ENCODE assay signal across 11 cellular contexts in genomic region chr3:186609247-186609868, GRCh38. TPM values are rescaled to one million over a fixed set of nuclear protein-coding genes. Genes with fewer than 3 reads are reported as not detected.
DNase-seq lines count a peak whose midpoint lies in the region; ATAC-seq, FAIRE-seq and TF ChIP-seq lines count a peak whose summit lies in the region.
"Had no signal": no experiment of that assay in that cellular context is flagged by ENCODE, and none has a peak within 500 bp of the region (broad histone marks: within the 10 kb centered on the region; RNA-seq: fewer than 3 reads in every experiment).

No MANE protein-coding gene starts in this region.

- H2BK12ac ChIP-seq in trophoblast cell (ENCODE audit: low read length) = no peak overlapping the region

- H4K8ac ChIP-seq in trophoblast cell (ENCODE audit: low read depth, low read length) = no peak overlapping the region

- CTCF ChIA-PET in GM12878 (lab: Yijun Ruan, JAX) = interaction anchor here (0.7 to 5.1 kb wide), 16 partner anchors 8 to 863 kb away, joined by 3 to 36 read pairs (median 4); partner anchors contain the start of gene DNAJB11

- TF ChIP-seq RAD21 in GM12878 (IDR thresholded peaks at IDR 0.05; ENCODE audit: insufficient read depth, low read depth, low read length) = peak; percentile 38; the same call in 1 of the 2 replicates

- H4K91ac ChIP-seq in trophoblast cell (ENCODE audit: low read depth, low read length) = no peak overlapping the region

- H3K27ac ChIP-seq in Karpas-422 (ENCODE audit: low read length) (no peak overlapping the region), GM12878 (ENCODE audit: control insufficient read depth, insufficient read depth) (no peak overlapping the region), trophoblast cell (ENCODE audit: low read depth, low read length) (no peak overlapping the region)
- H3K27ac ChIP-seq: epithelial cell of prostate had no signal

- H3K9ac ChIP-seq in Karpas-422 (ENCODE audit: low read length) (no peak overlapping the region), GM12878 (ENCODE audit: control insufficient read depth, insufficient read depth, low read length) (no peak overlapping the region), trophoblast cell (ENCODE audit: low read length) (no peak overlapping the region)

- H4K20me1 ChIP-seq in Karpas-422 (ENCODE audit: insufficient read depth, low read depth, low read length) (no peaks in the 10 kb centered on the region), GM12878 (ENCODE audit: control insufficient read depth, insufficient read depth) (no peaks in the 10 kb centered on the region)

- H3K4me1 ChIP-seq in Karpas-422 (ENCODE audit: low read length) (peaks cover 3% of the 10 kb centered on the region), GM12878 (ENCODE audit: control insufficient read depth, insufficient read depth, low read length) (no peaks in the 10 kb centered on the region), trophoblast cell (ENCODE audit: control insufficient read depth in 1 of 2, insufficient read depth in 2 of 2, low read length in 2 of 2) (no peaks in the 10 kb centered on the region)

- no peak overlapping the region for H4K12ac ChIP-seq in trophoblast cell (ENCODE audit: low read depth, low read length)

- peak; percentile 47 to 50 for ATAC-seq in activated T-cell treated with anti-CD3 and anti-CD28 coated beads, Interleukin-2, amount 50 U/mL, for 72 hours (replicated peaks in 1 of 2)
- peak; percentile 93 for ATAC-seq in GM12878

- no TSS peak for BruUV-seq in GM12878 (replicated peaks; lab: Mats Ljungman, UMichigan)

- no peaks in the 10 kb centered on the region for H3K9me3 ChIP-seq in Karpas-422 (ENCODE audit: low read length)
- no peaks in the 10 kb centered on the region for H3K9me3 ChIP-seq in GM12878 (replicated peaks; ENCODE audit: control insufficient read depth, insufficient read depth, low read length)
- H3K9me3 ChIP-seq in trophoblast cell (ENCODE audit: insufficient read depth, low read depth, low read length) = no peaks in the 10 kb centered on the region

- H3K27ac Mint-ChIP-seq in activated T-cell treated with anti-CD3 and anti-CD28 coated beads, Interleukin-2, amount 50 U/mL, for 72 hours = no peak overlapping the region
- no peak overlapping the region for H3K27ac Mint-ChIP-seq in activated T-cell treated with anti-CD3 and anti-CD28 coated beads, Interleukin-2, amount 50 U/mL, for 24 hours
- H3K27ac Mint-ChIP-seq: CD8-positive, alpha-beta memory T cell had no signal

- TF ChIP-seq CTCF in GM12878 (IDR thresholded peaks at IDR 0.05 in 2 of 3, conservative IDR thresholded peaks at IDR 0.05 in 1 of 3; ENCODE audit: control insufficient read depth in 2 of 3, extremely low read depth in 1 of 3, insufficient read depth in 1 of 3, low read depth in 3 of 3, low read length in 3 of 3) = peak; percentile 30 to 50 (median 46); a peak in 5 of 6 replicates

- peaks cover 3% of the 10 kb centered on the region for H3K4me1 Mint-ChIP-seq in activated T-cell treated with anti-CD3 and anti-CD28 coated beads, Interleukin-2, amount 50 U/mL, for 72 hours (ENCODE audit: low read depth)
- peaks cover 1% of the 10 kb centered on the region for H3K4me1 Mint-ChIP-seq in activated T-cell treated with anti-CD3 and anti-CD28 coated beads, Interleukin-2, amount 50 U/mL, for 24 hours (ENCODE audit: low read depth)

- H3K4ac ChIP-seq in trophoblast cell (ENCODE audit: low read depth, low read length) = no peak overlapping the region

- WGBS in GM12878 (ENCODE audit: insufficient coverage, insufficient replicate concordance, low lambda C conversion rate, missing lambda C conversion rate) = 60% methylated on average over 8 of the region's 8 CpGs
- WGBS in trophoblast cell (ENCODE audit: extremely low coverage, insufficient coverage, insufficient read length) = no CpG with 5 or more reads among the region's 8 CpGs

- H3K36me3 ChIP-seq in Karpas-422 (ENCODE audit: insufficient read depth, low read length) = no peaks in the 10 kb centered on the region
- H3K36me3 ChIP-seq in GM12878 (ENCODE audit: control insufficient read depth in 2 of 2, insufficient read depth in 2 of 2, low read length in 1 of 2) = no peaks in the 10 kb centered on the region
- H3K36me3 ChIP-seq in trophoblast cell (ENCODE audit: control insufficient read depth in 1 of 2, insufficient read depth in 2 of 2, low read length in 2 of 2) = no peaks in the 10 kb centered on the region

- H3K14ac ChIP-seq in trophoblast cell (ENCODE audit: low read length) = no peak overlapping the region

- no peaks in the 10 kb centered on the region for H3K9me2 ChIP-seq in Karpas-422 (replicated peaks; ENCODE audit: insufficient read depth, low read length)

- FAIRE-seq in GM12878 (lab: Jason Lieb, UNC) (no peak), GM12892 (lab: Jason Lieb, UNC) (no peak)

- H2AFZ ChIP-seq in Karpas-422 (ENCODE audit: low read length) (no peak overlapping the region), GM12878 (ENCODE audit: control insufficient read depth, low read depth, low read length) (no peak overlapping the region), trophoblast cell (ENCODE audit: insufficient read depth, low read length, poor library complexity) (no peak overlapping the region)

- H3K27me3 ChIP-seq in Karpas-422 (ENCODE audit: low read length) (no peaks in the 10 kb centered on the region), GM12878 (replicated peaks in 1 of 2; ENCODE audit: control insufficient read depth in 2 of 2, insufficient read depth in 2 of 2, low read length in 1 of 2) (peaks cover 2 to 3% of the 10 kb centered on the region in 2 experiments; a peak in 3 of 4 replicates), trophoblast cell (ENCODE audit: insufficient read depth, low read length) (no peaks in the 10 kb centered on the region)

- H3K4me3 ChIP-seq in Karpas-422 (ENCODE audit: low read length) (no peak overlapping the region), GM12878 (no peak overlapping the region), trophoblast cell (ENCODE audit: low read depth, low read length) (no peak overlapping the region)

- H3K4me3 Mint-ChIP-seq in activated T-cell treated with anti-CD3 and anti-CD28 coated beads, Interleukin-2, amount 50 U/mL, for 72 hours = no peak overlapping the region
- no peak overlapping the region for H3K4me3 Mint-ChIP-seq in activated T-cell treated with anti-CD3 and anti-CD28 coated beads, Interleukin-2, amount 50 U/mL, for 24 hours
- H3K4me3 Mint-ChIP-seq: CD8-positive, alpha-beta memory T cell had no signal

- no peak overlapping the region for H3K23ac ChIP-seq in trophoblast cell (ENCODE audit: low read length)

- in situ Hi-C loops in GM12878 (cut with MboI) = loop anchor here (5.0 kb wide), 1 partner anchor 627 kb away; no protein-coding TSS in a partner anchor

- DNase-seq in activated T-cell treated with anti-CD3 and anti-CD28 coated beads, Interleukin-2, amount 50 U/mL, for 72 hours = peak in 1 of 2 donors; percentile 24
- DNase-seq in activated T-cell treated with anti-CD3 and anti-CD28 coated beads, Interleukin-2, amount 50 U/mL, for 24 hours = no peak
- DNase-seq in Karpas-422 = peak; percentile 84
- no peak for DNase-seq in GM12878 (ENCODE audit: low read depth, low spot score)
- peak; percentile 44 to 65 for DNase-seq in trophoblast cell
- DNase-seq in epidermal melanocyte (ENCODE audit: insufficient read length, low spot score) = no peak
- no peak for DNase-seq in NCI-H1092 (lab: John Stamatoyannopoulos, UW)
- no peak for DNase-seq in GM12892 (ENCODE audit: insufficient read length)
- DNase-seq: activated effector memory CD4-positive, alpha-beta T cell treated with Interleukin-2 at 50 U/mL for 16 hours; CD8-positive, alpha-beta memory T cell had no signal

- POLR2A ChIA-PET in GM12878 (lab: Charles Lee) = no interaction called here

- H3K4me2 ChIP-seq in Karpas-422 (ENCODE audit: low read depth, low read length, poor library complexity, severe bottlenecking) (no peak overlapping the region), GM12878 (ENCODE audit: control insufficient read depth, insufficient read depth) (no peak overlapping the region), trophoblast cell (ENCODE audit: low read length) (no peak overlapping the region)

- no peaks in the 10 kb centered on the region for H3K36me3 Mint-ChIP-seq in activated T-cell treated with anti-CD3 and anti-CD28 coated beads, Interleukin-2, amount 50 U/mL, for 72 hours (ENCODE audit: insufficient read depth in 2 of 2)
- no peaks in the 10 kb centered on the region for H3K36me3 Mint-ChIP-seq in activated T-cell treated with anti-CD3 and anti-CD28 coated beads, Interleukin-2, amount 50 U/mL, for 24 hours (ENCODE audit: low read depth)
- H3K36me3 Mint-ChIP-seq: CD8-positive, alpha-beta memory T cell had no signal

- H2AK5ac ChIP-seq in trophoblast cell (ENCODE audit: low read length) = no peak overlapping the region

- intact Hi-C loops in GM12878 (cut with micrococcal nuclease; ENCODE audit: unreplicated experiment) = no loop called here

- TF ChIP-seq POLR2A in GM12878 (IDR thresholded peaks at IDR 0.05; ENCODE audit: low read depth, low read length) = no peak
- no peak for TF ChIP-seq POLR2A in GM12892 (IDR thresholded peaks at IDR 0.05; ENCODE audit: low read depth, low read length)

- no peak overlapping the region for H3K18ac ChIP-seq in trophoblast cell (ENCODE audit: low read length)

- H3K9me3 Mint-ChIP-seq in activated T-cell treated with anti-CD3 and anti-CD28 coated beads, Interleukin-2, amount 50 U/mL, for 72 hours = no peaks in the 10 kb centered on the region
- no peaks in the 10 kb centered on the region for H3K9me3 Mint-ChIP-seq in activated T-cell treated with anti-CD3 and anti-CD28 coated beads, Interleukin-2, amount 50 U/mL, for 24 hours
- H3K9me3 Mint-ChIP-seq: CD8-positive, alpha-beta memory T cell had no signal

- H2BK5ac ChIP-seq in trophoblast cell (ENCODE audit: low read depth, low read length, poor library complexity) = no peak overlapping the region

- no peak overlapping the region for H2BK120ac ChIP-seq in trophoblast cell (ENCODE audit: insufficient read depth, low read length, poor library complexity)

- H3K27me3 Mint-ChIP-seq in activated T-cell treated with anti-CD3 and anti-CD28 coated beads, Interleukin-2, amount 50 U/mL, for 72 hours (ENCODE audit: low read depth) = peaks cover 23% of the 10 kb centered on the region
- peaks cover 6% of the 10 kb centered on the region for H3K27me3 Mint-ChIP-seq in activated T-cell treated with anti-CD3 and anti-CD28 coated beads, Interleukin-2, amount 50 U/mL, for 24 hours

- SMC1A ChIA-PET in GM12878 (lab: Charles Lee; ENCODE audit: uncharacterized antibody, unreplicated experiment) = interaction anchor here (0.8 to 2.6 kb wide), 7 partner anchors 13 to 629 kb away, joined by 3 to 28 read pairs (median 4); no protein-coding TSS in a partner anchor

- RAD21 ChIA-PET in GM12878 (lab: Charles Lee; ENCODE audit: unreplicated experiment) = interaction anchor here (0.7 to 2.5 kb wide), 6 partner anchors 69 to 949 kb away, joined by 3 to 8 read pairs (median 3); no protein-coding TSS in a partner anchor

- no peaks in the 10 kb centered on the region for H3K79me1 ChIP-seq in trophoblast cell (ENCODE audit: low read length)

- TF ChIP-seq EP300 in GM12878 (IDR thresholded peaks at IDR 0.05; ENCODE audit: borderline replicate concordance in 1 of 2, control insufficient read depth in 1 of 2, low read depth in 2 of 2, low read length in 2 of 2) = no peak

- no peaks in the 10 kb centered on the region for H3K79me2 ChIP-seq in Karpas-422 (ENCODE audit: low read length)
- no peaks in the 10 kb centered on the region for H3K79me2 ChIP-seq in GM12878 (ENCODE audit: control insufficient read depth, insufficient read depth, low read length)
- no peaks in the 10 kb centered on the region for H3K79me2 ChIP-seq in trophoblast cell (ENCODE audit: control insufficient read depth, insufficient read depth, low read length, poor library complexity)

RNA-seq across cellular contexts. Expression of gene AHSG, which starts 3.5 kb away (rescaled TPM):
- total RNA-seq in activated T-cell treated with anti-CD3 and anti-CD28 coated beads, Interleukin-2, amount 50 U/mL, for 72 hours = under 1 TPM in 1 of 2 donors, not detected in 1; 0.14 TPM
- total RNA-seq in Karpas-422 (2014; rRNA removed; shearing (Covaris generic); ENCODE audit: low replicate concordance) = not detected in 2 replicates
- not detected in 2 replicates for total RNA-seq in GM12878 (2013; cell fraction: nucleolus; rRNA removed)
- not detected in 2 replicates for total RNA-seq in GM12878 (2014; rRNA removed)
- total RNA-seq in GM12878 (2014; rRNA removed; fragmentation: Illumina TruSeq; extraction: Trizol) = not detected in 2 replicates
- 0.90 and 1.2 TPM in 2 replicates for total RNA-seq in GM12878 (2021)
- not detected for polyA plus RNA-seq in GM12878 (2011; ENCODE audit: low read depth)
- not detected in 2 replicates for polyA plus RNA-seq in GM12878 (2011; rRNA removed)
- polyA plus RNA-seq in GM12878 (2011; cell fraction: cytosol; rRNA removed) = 0.25 and 0.45 TPM in 2 replicates
- 0.12 and 0.47 TPM in 2 replicates for polyA plus RNA-seq in GM12878 (2011; cell fraction: nucleus; rRNA removed)
- polyA plus RNA-seq in GM12878 (2012) = not detected in 2 replicates
- not detected in 2 replicates for polyA plus RNA-seq in GM12878 (2014; fragmentation: Illumina TruSeq; extraction: Trizol)
- under 1 TPM in 1 of 2 experiments, not detected in 1; 0.06 TPM for polyA plus RNA-seq in GM12878 (2014; fragmentation: Nextera tagmentation; extraction: Ambion mirVana)
- 0.15 TPM in 1 of 2 replicates, not detected in the other for polyA plus RNA-seq in GM12878 (2014; rRNA removed)
- polyA plus RNA-seq in GM12878 (2016; fragmentation: Nextera tagmentation; extraction: Ambion mirVana) = not detected
- 0.21 TPM in 1 of 2 replicates, not detected in the other for polyA minus RNA-seq in GM12878 (2011; rRNA and poly(A)+ RNA removed)
- polyA minus RNA-seq in GM12878 (2011; cell fraction: cytosol; rRNA and poly(A)+ RNA removed) = not detected in 2 replicates
- polyA minus RNA-seq in GM12878 (2011; cell fraction: nucleus; rRNA and poly(A)+ RNA removed) = not detected in 2 replicates
- not detected in 2 replicates for polyA plus RNA-seq in trophoblast cell (2013)
- polyA plus RNA-seq in GM12892 (2012; ENCODE audit: missing spikeins) = not detected
- total RNA-seq: CD8-positive, alpha-beta memory T cell had no signal
- polyA plus RNA-seq: CD8-positive, alpha-beta memory T cell had no signal

RNA-seq across cellular contexts. Expression of gene FETUB, which starts 30.8 kb away (rescaled TPM):
- total RNA-seq in activated T-cell treated with anti-CD3 and anti-CD28 coated beads, Interleukin-2, amount 50 U/mL, for 72 hours = not detected
- not detected in 2 replicates for total RNA-seq in Karpas-422 (2014; rRNA removed; shearing (Covaris generic); ENCODE audit: low replicate concordance)
- total RNA-seq in GM12878 (2013; cell fraction: nucleolus; rRNA removed) = not detected in 2 replicates
- not detected in 2 replicates for total RNA-seq in GM12878 (2014; rRNA removed)
- not detected in 2 replicates for total RNA-seq in GM12878 (2014; rRNA removed; fragmentation: Illumina TruSeq; extraction: Trizol)
- total RNA-seq in GM12878 (2021) = not detected in 2 replicates
- not detected for polyA plus RNA-seq in GM12878 (2011; ENCODE audit: low read depth)
- not detected in 2 replicates for polyA plus RNA-seq in GM12878 (2011; rRNA removed)
- polyA plus RNA-seq in GM12878 (2011; cell fraction: cytosol; rRNA removed) = not detected in 2 replicates
- polyA plus RNA-seq in GM12878 (2011; cell fraction: nucleus; rRNA removed) = not detected in 2 replicates
- polyA plus RNA-seq in GM12878 (2012) = not detected in 2 replicates
- not detected in 2 replicates for polyA plus RNA-seq in GM12878 (2014; fragmentation: Illumina TruSeq; extraction: Trizol)
- polyA plus RNA-seq in GM12878 (2014; fragmentation: Nextera tagmentation; extraction: Ambion mirVana) = not detected
- polyA plus RNA-seq in GM12878 (2014; rRNA removed) = not detected in 2 replicates
- not detected for polyA plus RNA-seq in GM12878 (2016; fragmentation: Nextera tagmentation; extraction: Ambion mirVana)
- not detected in 2 replicates for polyA minus RNA-seq in GM12878 (2011; rRNA and poly(A)+ RNA removed)
- not detected in 2 replicates for polyA minus RNA-seq in GM12878 (2011; cell fraction: cytosol; rRNA and poly(A)+ RNA removed)
- polyA minus RNA-seq in GM12878 (2011; cell fraction: nucleus; rRNA and poly(A)+ RNA removed) = not detected in 2 replicates
- not detected in 2 replicates for polyA plus RNA-seq in trophoblast cell (2013)
- polyA plus RNA-seq in GM12892 (2012; ENCODE audit: missing spikeins) = not detected
- total RNA-seq: CD8-positive, alpha-beta memory T cell had no signal
- polyA plus RNA-seq: CD8-positive, alpha-beta memory T cell had no signal

RNA-seq across cellular contexts. Expression of gene DNAJB11, which starts 38.8 kb away (rescaled TPM):
- 10 to 100 TPM; 29.7 to 34.2 TPM for total RNA-seq in activated T-cell treated with anti-CD3 and anti-CD28 coated beads, Interleukin-2, amount 50 U/mL, for 72 hours
- total RNA-seq in Karpas-422 (2014; rRNA removed; shearing (Covaris generic); ENCODE audit: low replicate concordance) = 103 and 127 TPM in 2 replicates
- total RNA-seq in GM12878 (2013; cell fraction: nucleolus; rRNA removed) = 51.5 and 52.8 TPM in 2 replicates
- total RNA-seq in GM12878 (2014; rRNA removed) (57.9 and 62.9 TPM in 2 replicates), GM12878 (2014; rRNA removed; fragmentation: Illumina TruSeq; extraction: Trizol) (52.7 and 57.7 TPM in 2 replicates), GM12878 (2021) (44.1 and 45.1 TPM in 2 replicates)
- polyA plus RNA-seq in GM12878 (2011; ENCODE audit: low read depth) = 32.4 TPM
- polyA plus RNA-seq in GM12878 (2011; rRNA removed) (43.3 and 56.9 TPM in 2 replicates), GM12878 (2014; fragmentation: Illumina TruSeq; extraction: Trizol) (65.0 and 67.8 TPM in 2 replicates), GM12878 (2014; fragmentation: Nextera tagmentation; extraction: Ambion mirVana) (10 to 100 TPM; 16.2 to 26.4 TPM), GM12878 (2014; rRNA removed) (59.4 and 61.5 TPM in 2 replicates), GM12878 (2016; fragmentation: Nextera tagmentation; extraction: Ambion mirVana) (100 to 1,000 TPM; 130 to 135 TPM)
- 15.0 and 15.3 TPM in 2 replicates for polyA plus RNA-seq in GM12878 (2011; cell fraction: cytosol; rRNA removed)
- polyA plus RNA-seq in GM12878 (2011; cell fraction: nucleus; rRNA removed) = 39.4 and 58.9 TPM in 2 replicates
- polyA plus RNA-seq in GM12878 (2012) = 41.7 and 54.8 TPM in 2 replicates
- 10.8 and 16.1 TPM in 2 replicates for polyA minus RNA-seq in GM12878 (2011; rRNA and poly(A)+ RNA removed)
- polyA minus RNA-seq in GM12878 (2011; cell fraction: cytosol; rRNA and poly(A)+ RNA removed) = 13.3 and 16.3 TPM in 2 replicates
- 20.3 and 33.4 TPM in 2 replicates for polyA minus RNA-seq in GM12878 (2011; cell fraction: nucleus; rRNA and poly(A)+ RNA removed)
- 116 and 119 TPM in 2 replicates for polyA plus RNA-seq in trophoblast cell (2013)
- polyA plus RNA-seq in GM12892 (2012; ENCODE audit: missing spikeins) = 37.1 TPM

RNA-seq across cellular contexts. Expression of gene TBCCD1, which starts 42.2 kb away (rescaled TPM):
- total RNA-seq in activated T-cell treated with anti-CD3 and anti-CD28 coated beads, Interleukin-2, amount 50 U/mL, for 72 hours = 10 to 100 TPM; 13.6 to 16.2 TPM
- total RNA-seq in Karpas-422 (2014; rRNA removed; shearing (Covaris generic); ENCODE audit: low replicate concordance) = 20.6 and 38.7 TPM in 2 replicates
- total RNA-seq in GM12878 (2013; cell fraction: nucleolus; rRNA removed) = 33.7 and 36.8 TPM in 2 replicates
- total RNA-seq in GM12878 (2014; rRNA removed) (20.4 and 21.1 TPM in 2 replicates), GM12878 (2014; rRNA removed; fragmentation: Illumina TruSeq; extraction: Trizol) (14.8 and 15.0 TPM in 2 replicates), GM12878 (2021) (11.5 and 12.3 TPM in 2 replicates)
- 4.2 TPM for polyA plus RNA-seq in GM12878 (2011; ENCODE audit: low read depth)
- polyA plus RNA-seq in GM12878 (2011; rRNA removed) (23.4 and 25.0 TPM in 2 replicates), GM12878 (2014; fragmentation: Illumina TruSeq; extraction: Trizol) (14.3 and 16.5 TPM in 2 replicates), GM12878 (2014; fragmentation: Nextera tagmentation; extraction: Ambion mirVana) (10 to 100 TPM in 1 of 2 experiments, 1 to 10 TPM in 1; 6.9 to 11.3 TPM), GM12878 (2014; rRNA removed) (14.1 and 14.7 TPM in 2 replicates), GM12878 (2016; fragmentation: Nextera tagmentation; extraction: Ambion mirVana) (10 to 100 TPM; 15.8 to 18.0 TPM)
- polyA plus RNA-seq in GM12878 (2011; cell fraction: cytosol; rRNA removed) = 17.0 and 18.7 TPM in 2 replicates
- polyA plus RNA-seq in GM12878 (2011; cell fraction: nucleus; rRNA removed) = 16.5 and 17.4 TPM in 2 replicates
- 5.6 and 6.4 TPM in 2 replicates for polyA plus RNA-seq in GM12878 (2012)
- polyA minus RNA-seq in GM12878 (2011; rRNA and poly(A)+ RNA removed) = 28.0 and 35.4 TPM in 2 replicates
- 9.1 and 11.5 TPM in 2 replicates for polyA minus RNA-seq in GM12878 (2011; cell fraction: cytosol; rRNA and poly(A)+ RNA removed)
- 15.6 and 18.5 TPM in 2 replicates for polyA minus RNA-seq in GM12878 (2011; cell fraction: nucleus; rRNA and poly(A)+ RNA removed)
- polyA plus RNA-seq in trophoblast cell (2013) = 7.3 and 7.6 TPM in 2 replicates
- polyA plus RNA-seq in GM12892 (2012; ENCODE audit: missing spikeins) = 10.8 TPM

RNA-seq across cellular contexts. Expression of gene HRG, which starts 56.5 kb away (rescaled TPM):
- total RNA-seq in activated T-cell treated with anti-CD3 and anti-CD28 coated beads, Interleukin-2, amount 50 U/mL, for 72 hours = not detected
- not detected in 2 replicates for total RNA-seq in Karpas-422 (2014; rRNA removed; shearing (Covaris generic); ENCODE audit: low replicate concordance)
- not detected in 2 replicates for total RNA-seq in GM12878 (2013; cell fraction: nucleolus; rRNA removed)
- not detected in 2 replicates for total RNA-seq in GM12878 (2014; rRNA removed)
- not detected in 2 replicates for total RNA-seq in GM12878 (2014; rRNA removed; fragmentation: Illumina TruSeq; extraction: Trizol)
- total RNA-seq in GM12878 (2021) = 0.13 and 0.21 TPM in 2 replicates
- polyA plus RNA-seq in GM12878 (2011; ENCODE audit: low read depth) = not detected
- not detected in 2 replicates for polyA plus RNA-seq in GM12878 (2011; rRNA removed)
- not detected in 2 replicates for polyA plus RNA-seq in GM12878 (2011; cell fraction: cytosol; rRNA removed)
- polyA plus RNA-seq in GM12878 (2011; cell fraction: nucleus; rRNA removed) = not detected in 2 replicates
- not detected in 2 replicates for polyA plus RNA-seq in GM12878 (2012)
- not detected in 2 replicates for polyA plus RNA-seq in GM12878 (2014; fragmentation: Illumina TruSeq; extraction: Trizol)
- not detected for polyA plus RNA-seq in GM12878 (2014; fragmentation: Nextera tagmentation; extraction: Ambion mirVana)
- polyA plus RNA-seq in GM12878 (2014; rRNA removed) = not detected in 2 replicates
- polyA plus RNA-seq in GM12878 (2016; fragmentation: Nextera tagmentation; extraction: Ambion mirVana) = not detected
- polyA minus RNA-seq in GM12878 (2011; rRNA and poly(A)+ RNA removed) = not detected in 2 replicates
- not detected in 2 replicates for polyA minus RNA-seq in GM12878 (2011; cell fraction: cytosol; rRNA and poly(A)+ RNA removed)
- not detected in 2 replicates for polyA minus RNA-seq in GM12878 (2011; cell fraction: nucleus; rRNA and poly(A)+ RNA removed)
- 0.05 TPM in 1 of 2 replicates, not detected in the other for polyA plus RNA-seq in trophoblast cell (2013)
- polyA plus RNA-seq in GM12892 (2012; ENCODE audit: missing spikeins) = not detected
- total RNA-seq: CD8-positive, alpha-beta memory T cell had no signal
- polyA plus RNA-seq: CD8-positive, alpha-beta memory T cell had no signal

Comparison
In these comparisons a context has a peak if more than half of its experiments do, and no peak if none do; other contexts are left out.
1. DNase-seq: peak in Karpas-422 (single experiment) and trophoblast cell (2 of 2); none in activated T-cell treated with anti-CD3 and anti-CD28 coated beads, Interleukin-2, amount 50 U/mL, for 24 hours (single experiment), GM12878 (single experiment), epidermal melanocyte (single experiment), NCI-H1092 (single experiment) and GM12892 (single experiment).